Comparison of ENCODE assay signal across 12 cellular contexts in the genomic region with DNA sequence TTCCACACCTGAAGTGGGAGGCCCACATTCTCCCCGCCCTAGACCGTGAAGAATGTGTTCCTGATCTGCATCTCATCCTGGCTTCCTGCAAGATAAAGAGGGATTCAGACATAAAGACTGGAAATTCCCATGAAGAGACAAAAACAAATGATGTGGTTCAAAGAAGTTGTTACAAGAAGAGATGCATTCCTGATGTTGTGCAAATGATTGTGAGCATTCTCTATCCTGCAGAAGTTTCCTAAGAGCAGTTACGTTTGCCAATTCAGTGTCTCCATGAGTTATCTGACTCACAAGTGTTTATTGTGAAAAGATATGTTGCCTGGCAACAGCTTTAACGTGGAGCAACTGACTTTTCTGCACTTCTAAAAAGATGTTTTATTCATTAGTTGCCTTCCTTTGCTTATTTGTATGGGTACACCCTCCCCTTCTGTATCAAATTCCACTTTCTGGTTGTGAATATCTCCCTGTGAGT.
DNase-seq lines count a peak whose midpoint lies in the region; ATAC-seq and TF ChIP-seq lines count a peak whose summit lies in the region.
"Had no signal": no experiment of that assay in that cellular context is flagged by ENCODE, and none has a peak within 500 bp of the region (broad histone marks: within the 10 kb centered on the region; RNA-seq: fewer than 3 reads in every experiment).

No MANE protein-coding gene starts in this region.

- in situ Hi-C loops in SK-MEL-5 (cut with HindIII; ENCODE audit: low pct_unique_long_range_greater_than_20kb, low sequenced_read_pairs): no loop called here

- intact Hi-C loops in sciatic nerve (cut with DNase I): no loop called here

- ATAC-seq in sciatic nerve: peak; percentile 44

- TF ChIP-seq CTCF in foreskin fibroblast (IDR thresholded peaks at IDR 0.05; ENCODE audit: low read depth, low read length): no peak

- peak; percentile 56 for DNase-seq in NCI-H1105 treated with DMSO at 0.1 percent for 48 hours (lab: John Stamatoyannopoulos, UW)
- DNase-seq in NCI-H1105 (lab: John Stamatoyannopoulos, UW): no peak
- peak; percentile 34 for DNase-seq in SK-MEL-5 (ENCODE audit: low read depth, low spot score)
- peak; percentile 95 to 96 for DNase-seq in foreskin fibroblast
- DNase-seq in sciatic nerve (ENCODE audit: low spot score): no peak
- no peak for DNase-seq in DMS79 (lab: John Stamatoyannopoulos, UW)
- DNase-seq in HuH-7 (ENCODE audit: low spot score): no peak
- DNase-seq in NCI-H187 treated with DMSO at 0.1 percent for 48 hours (lab: John Stamatoyannopoulos, UW): no peak
- DNase-seq: midbrain, NCI-H1436 treated with DMSO at 0.1 percent for 48 hours, WERI-Rb-1 had no signal

- peak overlapping the region in 1 of 2 donors; percentile 1 for H3K4me3 ChIP-seq in foreskin fibroblast (ENCODE audit: low read depth in 1 of 2, low read length in 2 of 2)
- H3K4me3 ChIP-seq: cardiac muscle cell had no signal

Comparison
In these comparisons a context has a peak if more than half of its experiments do, and no peak if none do; other contexts are left out.
1. DNase-seq: peak in NCI-H1105 treated with DMSO at 0.1 percent for 48 hours (single experiment), SK-MEL-5 (single experiment) and foreskin fibroblast (2 of 2); none in NCI-H1105 (single experiment), sciatic nerve (single experiment), DMS79 (single experiment), HuH-7 (single experiment) and NCI-H187 treated with DMSO at 0.1 percent for 48 hours (single experiment).